ENCODE assay signal across 30 cellular contexts in genomic region chr4:125011646-125012045, GRCh38.
DNase-seq lines count a peak whose midpoint lies in the region; ATAC-seq and TF ChIP-seq lines count a peak whose summit lies in the region.
"Had no signal": no experiment of that assay in that cellular context is flagged by ENCODE, and none has a peak within 500 bp of the region (broad histone marks: within the 10 kb centered on the region; RNA-seq: fewer than 3 reads in every experiment).

No MANE protein-coding gene starts in this region.

- no peak overlapping the region for H3K9ac ChIP-seq in GM23248

- no peaks in the 10 kb centered on the region for H3K36me3 ChIP-seq in GM23248 (ENCODE audit: low read depth)
- H3K36me3 ChIP-seq in mesodermal cell (ENCODE audit: control insufficient read depth, insufficient read depth, low read length), result no peaks in the 10 kb centered on the region
- H3K36me3 ChIP-seq: SJCRH30, tibial artery, WERI-Rb-1 had no signal

- WGBS in GM23248 (ENCODE audit: low coverage in 1 of 2, low lambda C conversion rate in 2 of 2, missing lambda C conversion rate in 2 of 2), 2 experiments, result 57 to 66% methylated on average over 2 of the region's 2 CpGs
- 86 to 89% methylated on average over 1 of the region's 2 CpGs for WGBS in mesodermal cell (ENCODE audit: insufficient coverage in 2 of 2), 2 experiments

- H3K79me2 ChIP-seq in GM23248 (ENCODE audit: insufficient read depth), result no peaks in the 10 kb centered on the region
- H3K79me2 ChIP-seq: hepatocyte had no signal

- H3F3A ChIP-seq in GM23248 (ENCODE audit: insufficient read depth), result no peaks in the 10 kb centered on the region

- in situ Hi-C loops in GM23248 (cut with MboI), result no loop called here

- ATAC-seq in GM21619 (IDR thresholded peaks at IDR 0.05; ENCODE audit: unreplicated experiment) (no peak), HG03280 (IDR thresholded peaks at IDR 0.05; ENCODE audit: unreplicated experiment) (no peak)
- ATAC-seq: activated T-helper 17 cell treated with anti-CD3 and anti-CD28 coated beads, Interleukin-2, amount 50 U/mL, for 72 hours; left cardiac atrium; right cardiac atrium; stimulated activated naive CD8-positive, alpha-beta T cell treated with anti-CD3 and anti-CD28 coated beads, Interleukin-15, amount 100 ng/mL, for 72 hours had no signal

- H3K9me3 ChIP-seq in GM23248 (ENCODE audit: low read depth) (no peaks in the 10 kb centered on the region), mesodermal cell (ENCODE audit: control insufficient read depth, low read length) (peaks cover 5% of the 10 kb centered on the region)
- H3K9me3 ChIP-seq: SJCRH30, tibial artery had no signal

- H3K4me2 ChIP-seq in GM23248 (ENCODE audit: unreplicated experiment), result no peak overlapping the region
- H3K4me2 ChIP-seq: hepatocyte, smooth muscle cell had no signal

- H4K20me1 ChIP-seq in GM23248 (ENCODE audit: insufficient read depth), result no peaks in the 10 kb centered on the region

- no peaks in the 10 kb centered on the region for H3K9me2 ChIP-seq in GM23248 (ENCODE audit: insufficient read depth)

- H3K27ac ChIP-seq in GM23248 (no peak overlapping the region), VCaP (peak overlapping the region; percentile 90; the same call in 1 of the 2 replicates), epithelial cell of prostate (peak overlapping the region; percentile 54), mesodermal cell (ENCODE audit: low read depth, low read length, severe bottlenecking) (peak overlapping the region; percentile 49)
- H3K27ac ChIP-seq: hepatocyte, SJCRH30, tibial artery, WERI-Rb-1 had no signal

- H3K27me3 ChIP-seq in GM23248 (replicated peaks; ENCODE audit: insufficient read depth), result no peaks in the 10 kb centered on the region
- H3K27me3 ChIP-seq: hepatocyte, SJCRH30, tibial artery had no signal

- no peak for TF ChIP-seq CTCF in VCaP (conservative IDR thresholded peaks at IDR 0.05)

- no peaks in the 10 kb centered on the region for H3K4me1 ChIP-seq in GM23248 (ENCODE audit: insufficient read depth)
- H3K4me1 ChIP-seq in mesodermal cell (ENCODE audit: control insufficient read depth, insufficient read depth, low read length, poor library complexity, severe bottlenecking), result no peaks in the 10 kb centered on the region
- H3K4me1 ChIP-seq: SJCRH30, tibial artery had no signal

- peak overlapping the region; percentile 8; the same call in 1 of the 2 replicates for H2AFZ ChIP-seq in GM23248
- H2AFZ ChIP-seq: hepatocyte had no signal

- DNase-seq in GM23248 (peak; percentile 10), epithelial cell of prostate (ENCODE audit: low read depth, low spot score) (no peak), NOMO-1 (lab: John Stamatoyannopoulos, UW; ENCODE audit: unreplicated experiment in 2 of 2) (no peak), nucleus accumbens (lab: John Stamatoyannopoulos, UW) (no peak)
- DNase-seq: 8988T; activated CD4-positive, alpha-beta T cell treated with anti-CD3 and anti-CD28 coated beads for 48 hours; activated naive CD4-positive, alpha-beta T cell treated with anti-CD3 and anti-CD28 coated beads, Interleukin-2, amount 50 U/mL, for 16 hours; C1 segment of cervical spinal cord; effector CD8-positive, alpha-beta T cell; left cardiac atrium; NCI-H1092; NCI-H1694 treated with DMSO at 0.1 percent for 48 hours; NCI-H82; nephron progenitor cell; right cardiac atrium; RPMI8226; SJCRH30; stimulated activated CD4-positive, alpha-beta T cell treated with anti-CD3 and anti-CD28 coated beads, Interleukin-1b, Interleukin-23, amount 100 ng/mL, for 48 hours; stimulated activated naive CD8-positive, alpha-beta T cell treated with anti-CD3 and anti-CD28 coated beads, Interleukin-15, amount 100 ng/mL, for 72 hours; SW 1271; T-helper 9 cell; tibial artery; WERI-Rb-1 had no signal

- H3K4me3 ChIP-seq in GM23248 (no peak overlapping the region), mesodermal cell (ENCODE audit: extremely low read depth, insufficient read depth, low read length, poor library complexity, severe bottlenecking) (no peak overlapping the region)
- H3K4me3 ChIP-seq: hepatocyte, SJCRH30, smooth muscle cell, tibial artery had no signal
